Comparison of ENCODE assay signal across 1 cellular context in the genomic region with DNA sequence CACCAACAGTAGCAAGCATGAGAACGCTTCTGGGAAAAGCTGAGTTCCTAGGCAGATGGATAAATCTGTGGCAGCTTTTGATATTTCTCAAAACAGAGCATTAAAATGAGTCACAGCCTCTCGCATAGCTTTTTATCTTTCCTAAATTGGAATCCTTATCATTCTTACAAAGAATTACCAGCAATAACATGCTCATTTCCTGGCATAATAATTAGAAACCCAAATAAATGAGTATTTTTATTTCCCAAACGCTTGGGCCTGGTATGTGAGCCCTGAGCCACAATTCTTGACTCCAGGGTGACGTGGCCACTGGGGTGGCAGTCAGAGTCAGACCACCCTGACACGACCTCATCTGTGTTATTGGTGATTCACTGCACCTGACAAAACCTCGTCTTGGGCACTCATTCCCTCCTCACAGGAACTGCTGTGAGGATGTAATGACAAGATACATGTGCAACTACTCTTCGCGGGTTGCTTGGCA.
A peak's percentile ranks its signal among the peaks of the same experiment; 100 is the strongest.
TF ChIP-seq lines count a peak whose summit lies in the region.

No MANE protein-coding gene starts in this region.

TF ChIP-seq in SK-N-SH, 30 proteins besides CTCF, POLR2A, EP300 and RAD21 (continued from another document):
- TF ChIP-seq TEAD4 (IDR thresholded peaks at IDR 0.05; ENCODE audit: borderline replicate concordance, insufficient read depth): 0 out of 2 replicates have a peak, but pooled peaks have one; percentile 14
- TF ChIP-seq JUND (IDR thresholded peaks at IDR 0.05): 0 out of 2 replicates have a peak, but pooled peaks have one; percentile 13
- no peak for TF ChIP-seq GATA2 (CRISPR knock-in tag; IDR thresholded peaks at IDR 0.05)
- TF ChIP-seq TCF12 (IDR thresholded peaks at IDR 0.05): peak; percentile 13; the same call in 1 of the 2 replicates
